Comparison of ENCODE assay signal across 24 cellular contexts in genomic region chr6:15008269-15008668, GRCh38.
"Had no signal": no experiment of that assay in that cellular context is flagged by ENCODE, and none has a peak within 500 bp of the region (broad histone marks: within the 10 kb centered on the region; RNA-seq: fewer than 3 reads in every experiment).

No MANE protein-coding gene starts in this region.

- H3K27ac Mint-ChIP-seq: immature natural killer cell; nephron; progenitor cell of endocrine pancreas; stimulated activated naive CD8-positive, alpha-beta T cell treated with anti-CD3 and anti-CD28 coated beads, Interleukin-15, Interleukin-2, amounts not matched to agents 100 ng/mL and 50 ng/mL, for 24 hours had no signal

- H3K4me2 ChIP-seq: smooth muscle cell had no signal

- H3K36me3 Mint-ChIP-seq: naive thymus-derived CD8-positive, alpha-beta T cell had no signal

- H3K4me3 ChIP-seq: left lung, lower lobe of right lung, ovary, right atrium auricular region, right lobe of liver, smooth muscle cell, suprapubic skin, thoracic aorta, tibial artery, upper lobe of right lung had no signal

- H3K27ac ChIP-seq: left lung, lower lobe of right lung, ovary, right atrium auricular region, right lobe of liver, suprapubic skin, thoracic aorta, tibial artery, upper lobe of right lung had no signal

- DNase-seq: hippocampal formation; immature natural killer cell; kidney; left colon; left lung; lower lobe of right lung; mammary epithelial cell; mesenchymal stem cell; naive thymus-derived CD8-positive, alpha-beta T cell; ovary; right lobe of liver; stimulated activated CD4-positive, alpha-beta T cell treated with anti-CD3 and anti-CD28 coated beads, Interleukin-1b, Interleukin-23, amount 100 ng/mL, for 48 hours; stimulated activated CD4-positive, alpha-beta T cell treated with anti-CD3 and anti-CD28 coated beads, Interleukin-2, amount 100 ng/mL, for 48 hours; stimulated activated naive CD4-positive, alpha-beta T cell; tibial artery; trophoblast cell; upper lobe of right lung had no signal

- ATAC-seq: left colon; left lung; lower lobe of right lung; naive thymus-derived CD8-positive, alpha-beta T cell; right lobe of liver; upper lobe of right lung had no signal

- H3K9me3 Mint-ChIP-seq: immature natural killer cell; nephron; stimulated activated naive CD8-positive, alpha-beta T cell treated with anti-CD3 and anti-CD28 coated beads, Interleukin-15, Interleukin-2, amounts not matched to agents 100 ng/mL and 50 ng/mL, for 24 hours had no signal

- H3K36me3 ChIP-seq: left lung, lower lobe of right lung, ovary, right atrium auricular region, right lobe of liver, suprapubic skin, thoracic aorta, tibial artery, upper lobe of right lung had no signal

- H3K4me3 Mint-ChIP-seq: immature natural killer cell; naive thymus-derived CD8-positive, alpha-beta T cell; nephron; stimulated activated naive CD8-positive, alpha-beta T cell treated with anti-CD3 and anti-CD28 coated beads, Interleukin-15, Interleukin-2, amounts not matched to agents 100 ng/mL and 50 ng/mL, for 24 hours had no signal

- H3K27me3 Mint-ChIP-seq: naive thymus-derived CD8-positive, alpha-beta T cell had no signal

- H3K4me1 Mint-ChIP-seq: immature natural killer cell had no signal

- H3K4me1 ChIP-seq: left lung, lower lobe of right lung, right atrium auricular region, right lobe of liver, suprapubic skin, tibial artery, upper lobe of right lung had no signal

- H3K9me3 ChIP-seq: left lung, lower lobe of right lung, ovary, right atrium auricular region, right lobe of liver, suprapubic skin, thoracic aorta, tibial artery, upper lobe of right lung had no signal

- H3K27me3 ChIP-seq: left lung, ovary, right atrium auricular region, right lobe of liver, suprapubic skin, upper lobe of right lung had no signal
